Comparison of ENCODE assay signal across 22 cellular contexts in genomic region chr12:104410326-104410725, GRCh38. TPM values are rescaled to one million over a fixed set of nuclear protein-coding genes. Genes with fewer than 3 reads are reported as not detected.
A peak's percentile ranks its signal among the peaks of the same experiment; 100 is the strongest.
DNase-seq lines count a peak whose midpoint lies in the region; ATAC-seq, FAIRE-seq and TF ChIP-seq lines count a peak whose summit lies in the region.
"Had no signal": no experiment of that assay in that cellular context is flagged by ENCODE, and none has a peak within 500 bp of the region (broad histone marks: within the 10 kb centered on the region; RNA-seq: fewer than 3 reads in every experiment).

No MANE protein-coding gene starts in this region.

- peak; percentile 13 for DNase-seq in activated CD8-positive, alpha-beta memory T cell treated with anti-CD3 and anti-CD28 coated beads for 24 hours
- no peak for DNase-seq in activated CD8-positive, alpha-beta memory T cell treated with anti-CD3 and anti-CD28 coated beads, Interleukin-2, amount 50 U/mL, for 48 hours
- DNase-seq in MG63 (peak; percentile 10), amniotic epithelial cell (ENCODE audit: low read depth) (peak; percentile 27), fibroblast of the aortic adventitia (ENCODE audit: low read depth) (peak; percentile 27), pancreas (no peak)
- DNase-seq: Caco-2; CD4-positive, CD25-positive, alpha-beta regulatory T cell; CD8-positive, alpha-beta T cell; DMS153; DND-41; H7 had no signal

- H3K4me1 ChIP-seq in pancreas = peaks cover 11 to 23% (median 17%) of the 10 kb centered on the region in 3 donors
- H3K4me1 ChIP-seq: BLaER1, Caco-2 had no signal

- H3K27me3 ChIP-seq in MG63 (no peaks in the 10 kb centered on the region), pancreas (no peaks in the 10 kb centered on the region)
- H3K27me3 ChIP-seq: BLaER1 had no signal

- H3K27ac ChIP-seq in pancreas = no peak overlapping the region
- H3K27ac ChIP-seq: 22Rv1, BLaER1, C4-2B, GM23248 had no signal

- TF ChIP-seq CTCF in fibroblast of the aortic adventitia (IDR thresholded peaks at IDR 0.05; ENCODE audit: insufficient read depth, low read length) (no peak), pancreas (IDR thresholded peaks at IDR 0.05) (no peak)

- intact Hi-C loops in pancreas (cut with DNase I) = no loop called here

- H3K36me3 ChIP-seq in MG63 (no peaks in the 10 kb centered on the region), pancreas (no peaks in the 10 kb centered on the region)
- H3K36me3 ChIP-seq: BLaER1 had no signal

- no peak for ATAC-seq in activated CD4-positive, CD25-positive, alpha-beta regulatory T cell treated with anti-CD3 and anti-CD28 coated beads, Interleukin-2, amount 50 U/mL, for 24 hours
- ATAC-seq in pancreas (no peak), HG03565 (IDR thresholded peaks at IDR 0.05; ENCODE audit: unreplicated experiment) (no peak)
- ATAC-seq: CD8-positive, alpha-beta T cell had no signal

- no peak for FAIRE-seq in pancreas (lab: Jason Lieb, UNC)
- FAIRE-seq: A204.1, G401.6, GM12892, H1 had no signal

- H3K4me3 ChIP-seq in MG63 = no peak overlapping the region
- H3K4me3 ChIP-seq in fibroblast of the aortic adventitia (ENCODE audit: low read depth, low read length) = no peak overlapping the region
- H3K4me3 ChIP-seq in pancreas = no peak overlapping the region
- H3K4me3 ChIP-seq: BLaER1, GM23248 had no signal

- H3K9me3 ChIP-seq in MG63 = no peaks in the 10 kb centered on the region; the same call in 1 of the 2 replicates
- H3K9me3 ChIP-seq in pancreas = no peaks in the 10 kb centered on the region
- H3K9me3 ChIP-seq: BLaER1, Caco-2 had no signal

RNA-seq across cellular contexts. Expression of gene CHST11, which starts 46.4 kb away (rescaled TPM):
- total RNA-seq in MG63 (2014; rRNA removed; shearing (Covaris generic); ENCODE audit: low replicate concordance) = 0.07 and 0.13 TPM in 2 replicates
- 10.8 and 13.4 TPM in 2 replicates for total RNA-seq in fibroblast of the aortic adventitia (ENCODE audit: low replicate concordance)
- 10 to 100 TPM in 3 of 6 donors, 1 to 10 TPM in 3; 3.8 to 14.8 (median 9.8) TPM for total RNA-seq in pancreas
- polyA plus RNA-seq in pancreas = 1 to 10 TPM; 1.1 to 2.9 TPM

Comparison
In these comparisons a context has a peak if more than half of its experiments do, and no peak if none do; other contexts are left out.
1. DNase-seq: peak in activated CD8-positive, alpha-beta memory T cell treated with anti-CD3 and anti-CD28 coated beads for 24 hours (single experiment), MG63 (single experiment), amniotic epithelial cell (single experiment) and fibroblast of the aortic adventitia (single experiment); none in activated CD8-positive, alpha-beta memory T cell treated with anti-CD3 and anti-CD28 coated beads, Interleukin-2, amount 50 U/mL, for 48 hours (single experiment) and pancreas (0 of 6).